25 cellular contexts compared by ENCODE assay signal in the genomic region with DNA sequence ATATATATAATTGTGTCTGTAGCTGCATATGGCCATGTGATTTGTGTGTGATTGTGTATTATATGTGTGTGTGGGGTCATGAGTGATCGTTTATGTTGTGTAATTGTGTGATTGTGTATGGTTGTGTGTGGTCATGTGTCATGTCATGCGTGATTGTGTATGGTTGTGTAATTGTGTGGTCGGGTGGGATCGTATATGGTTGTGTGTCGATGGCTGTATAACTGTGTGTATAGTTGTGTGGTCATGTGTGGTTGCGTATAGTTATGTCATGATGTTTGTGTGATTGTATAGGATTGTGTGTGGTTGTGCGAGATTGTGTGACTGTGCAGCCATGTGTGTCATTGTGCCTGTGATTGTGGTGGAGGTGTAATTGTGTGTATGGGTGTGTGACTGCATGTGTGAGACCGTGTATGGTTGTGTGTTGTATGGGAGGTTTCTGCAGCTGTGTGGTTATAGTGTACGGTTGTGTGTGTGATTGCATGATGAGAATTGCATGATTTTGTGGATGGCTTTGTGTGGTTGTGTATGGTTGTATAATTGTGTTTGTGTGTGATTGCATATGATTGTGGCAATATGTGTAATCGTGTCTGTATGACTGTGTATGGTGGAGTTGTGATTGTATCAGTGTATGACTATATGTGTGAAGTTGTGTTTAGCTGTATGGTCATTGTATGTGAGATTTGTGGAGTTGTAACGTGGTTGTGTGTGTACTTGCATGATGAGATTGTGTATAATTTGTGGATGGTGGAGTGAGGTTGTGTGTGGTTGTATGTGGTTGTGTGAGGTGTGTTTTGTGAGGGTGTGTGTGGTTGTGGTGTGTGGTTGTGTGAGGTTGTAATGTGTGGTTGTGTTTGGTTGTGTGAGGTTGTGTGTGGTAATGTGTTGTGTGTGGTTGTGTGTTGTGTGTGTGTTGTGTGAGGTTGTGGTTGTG. TPM values are rescaled to one million over a fixed set of nuclear protein-coding genes. Genes with fewer than 3 reads are reported as not detected.
DNase-seq lines count a peak whose midpoint lies in the region; ATAC-seq, FAIRE-seq and TF ChIP-seq lines count a peak whose summit lies in the region.
"Had no signal": no experiment of that assay in that cellular context is flagged by ENCODE, and none has a peak within 500 bp of the region (broad histone marks: within the 10 kb centered on the region; RNA-seq: fewer than 3 reads in every experiment).

No MANE protein-coding gene starts in this region.

- no peak overlapping the region for H2BK120ac ChIP-seq in H1 (replicated peaks; ENCODE audit: low read depth, low read length)

- H3K4me3 ChIP-seq in HepG2 (replicated peaks in 1 of 3; ENCODE audit: insufficient read depth in 1 of 3, low read depth in 2 of 3, low read length in 3 of 3) (no peak overlapping the region), right lobe of liver (no peak overlapping the region), H1 (ENCODE audit: extremely low read depth in 1 of 4, insufficient read depth in 2 of 4, low read depth in 3 of 4, low read length in 4 of 4) (no peak overlapping the region; a peak in 1 of 8 replicates)
- H3K4me3 ChIP-seq: SK-N-MC had no signal

- POLR2A ChIA-PET in HepG2 (lab: Yijun Ruan, JAX) (no interaction called here), H1 (lab: Charles Lee; ENCODE audit: partially characterized antibody) (interaction anchor here (1.0 to 1.2 kb wide), 2 partner anchors 24 to 54 kb away, joined by 3 read pairs; no protein-coding TSS in a partner anchor)

- TF ChIP-seq CTCF in HepG2 (CRISPR knock-in tag; IDR thresholded peaks at IDR 0.05) (no peak), right lobe of liver (IDR thresholded peaks at IDR 0.05) (no peak), H1 (IDR thresholded peaks at IDR 0.05; ENCODE audit: control extremely low read depth in 1 of 3, insufficient read depth in 1 of 3, low read depth in 1 of 3, low read length in 3 of 3) (no peak)

- peaks cover 8 to 48% of the 10 kb centered on the region in 2 experiments for H3K27me3 ChIP-seq in HepG2 (ENCODE audit: control insufficient read depth in 1 of 2, insufficient read depth in 2 of 2, low read length in 2 of 2)
- H3K27me3 ChIP-seq in right lobe of liver, result no peaks in the 10 kb centered on the region
- H3K27me3 ChIP-seq in H1 (replicated peaks in 1 of 4; ENCODE audit: control insufficient read depth in 3 of 4, extremely low read depth in 1 of 4, insufficient read depth in 3 of 4, low read length in 3 of 4), result peaks cover 0 to 8% (median 3%) of the 10 kb centered on the region in 4 experiments; a peak in 5 of 7 replicates

- no peak overlapping the region for H3K4me2 ChIP-seq in HepG2 (ENCODE audit: low read depth, low read length)
- H3K4me2 ChIP-seq in H1 (ENCODE audit: insufficient read depth in 1 of 2, low read depth in 2 of 2, low read length in 2 of 2), result no peak overlapping the region; a peak in 1 of 4 replicates

- intact Hi-C loops in HepG2 (cut with micrococcal nuclease; ENCODE audit: unreplicated experiment), result no loop called here
- intact Hi-C loops in right lobe of liver (cut with DNase I), result no loop called here

- H3K36me3 ChIP-seq in HepG2 (replicated peaks in 1 of 2; ENCODE audit: control insufficient read depth in 1 of 2, insufficient read depth in 2 of 2, low read length in 2 of 2) (no peaks in the 10 kb centered on the region), right lobe of liver (no peaks in the 10 kb centered on the region), H1 (ENCODE audit: control insufficient read depth in 2 of 4, insufficient read depth in 4 of 4, low read length in 3 of 4) (no peaks in the 10 kb centered on the region)

- H3K14ac ChIP-seq in H1 (ENCODE audit: insufficient read length), result no peak overlapping the region

- BruUV-seq in HepG2 (replicated peaks; lab: Mats Ljungman, UMichigan), result no TSS peak

- H3K9ac ChIP-seq in HepG2 (ENCODE audit: insufficient read depth, low read depth, low read length) (no peak overlapping the region), H1 (replicated peaks in 1 of 4; ENCODE audit: extremely low read depth in 1 of 4, low read depth in 3 of 4, low read length in 3 of 4) (peak overlapping the region in 1 of 4 experiments; percentile 32; a peak in 1 of 7 replicates)

- no peak for TF ChIP-seq EP300 in HepG2 (IDR thresholded peaks at IDR 0.05; ENCODE audit: low read depth in 2 of 2, low read length in 2 of 2)
- no peak for TF ChIP-seq EP300 in HepG2 (CRISPR knock-in tag; IDR thresholded peaks at IDR 0.05; ENCODE audit: borderline replicate concordance)
- no peak for TF ChIP-seq EP300 in H1 (IDR thresholded peaks at IDR 0.05; ENCODE audit: borderline replicate concordance in 1 of 2, low read depth in 2 of 2, low read length in 2 of 2)

- H4K8ac ChIP-seq in H1 (ENCODE audit: extremely low read depth, insufficient read depth, low read length), result no peak overlapping the region

- H3K4me1 ChIP-seq in HepG2 (ENCODE audit: insufficient read depth, low read length), result no peaks in the 10 kb centered on the region
- no peaks in the 10 kb centered on the region for H3K4me1 ChIP-seq in right lobe of liver
- H3K4me1 ChIP-seq in H1 (replicated peaks in 1 of 4; ENCODE audit: control insufficient read depth in 3 of 4, insufficient read depth in 4 of 4, low read length in 3 of 4), result peaks cover 0 to 4% (median 0%) of the 10 kb centered on the region in 4 experiments; a peak in 1 of 7 replicates

- no peak overlapping the region for H2AFZ ChIP-seq in HepG2 (ENCODE audit: low read length)
- no peak overlapping the region for H2AFZ ChIP-seq in H1 (ENCODE audit: low read length)

- H2BK20ac ChIP-seq in H1 (ENCODE audit: low read length), result peak overlapping the region; percentile 73; the same call in 1 of the 2 replicates

- 66% methylated on average over 11 of the region's 11 CpGs for WGBS in HepG2 (ENCODE audit: low lambda C conversion rate)
- 79% methylated on average over 11 of the region's 11 CpGs for WGBS in right lobe of liver (ENCODE audit: insufficient coverage, low coverage, low lambda C conversion rate, missing lambda C conversion rate)
- 91 to 100% methylated on average over 2 to 11 of the region's 11 CpGs for WGBS in H1 (ENCODE audit: extremely low coverage in 1 of 2, insufficient coverage in 1 of 2, insufficient read length in 1 of 2, insufficient replicate concordance in 2 of 2, low coverage in 1 of 2, low lambda C conversion rate in 2 of 2, missing lambda C conversion rate in 1 of 2), 2 experiments

- TF ChIP-seq RAD21 in HepG2 (CRISPR knock-in tag; IDR thresholded peaks at IDR 0.05) (no peak), H1 (IDR thresholded peaks at IDR 0.05 in 1 of 2, conservative IDR thresholded peaks at IDR 0.05 in 1 of 2; ENCODE audit: low read depth in 2 of 2, low read length in 2 of 2) (no peak)

- no peaks in the 10 kb centered on the region for H3K79me1 ChIP-seq in H1 (ENCODE audit: low read depth, low read length)

- H2AK5ac ChIP-seq in H1 (ENCODE audit: low read depth, low read length), result peak overlapping the region; percentile 91

- TF ChIP-seq POLR2A in HepG2 (IDR thresholded peaks at IDR 0.05; ENCODE audit: insufficient read depth in 1 of 2, low read depth in 2 of 2, low read length in 2 of 2) (no peak), right lobe of liver (IDR thresholded peaks at IDR 0.05) (no peak), H1 (IDR thresholded peaks at IDR 0.05; ENCODE audit: control extremely low read depth in 1 of 2, low read depth in 2 of 2, low read length in 2 of 2) (no peak)

- H3K4ac ChIP-seq in H1 (replicated peaks; ENCODE audit: insufficient read length, low read depth, low read length), result peak overlapping the region; percentile 12

- H2BK5ac ChIP-seq in H1 (ENCODE audit: low read depth, low read length), result no peak overlapping the region

- H3K56ac ChIP-seq in H1 (replicated peaks; ENCODE audit: insufficient read length, low read depth, low read length), result peak overlapping the region; percentile 95

- H3K9me3 ChIP-seq in HepG2 (ENCODE audit: low read length) (no peaks in the 10 kb centered on the region), right lobe of liver (no peaks in the 10 kb centered on the region), H1 (ENCODE audit: insufficient read depth in 2 of 2, low read depth in 1 of 2, low read length in 1 of 2) (no peaks in the 10 kb centered on the region)

- 0 out of 2 replicates have a peak overlapping the region, but pooled peaks have one; percentile 41 for H2BK12ac ChIP-seq in H1 (ENCODE audit: low read depth, low read length)

- H3K27ac ChIP-seq in HepG2 (ENCODE audit: extremely low read length, insufficient read depth, low read length), result no peak overlapping the region
- H3K27ac ChIP-seq in right lobe of liver, result no peak overlapping the region
- H3K27ac ChIP-seq in H1 (ENCODE audit: low read depth, low read length), result no peak overlapping the region
- H3K27ac ChIP-seq: 22Rv1, RWPE1, SK-N-MC had no signal

- in situ Hi-C loops in HepG2 (cut with HindIII; ENCODE audit: extremely low pct_ligation_motif_present, low pct_unique_long_range_greater_than_20kb), result no loop called here

- H4K5ac ChIP-seq in H1 (ENCODE audit: insufficient read length, low read depth, low read length), result no peak overlapping the region

- no peaks in the 10 kb centered on the region for H3K79me2 ChIP-seq in HepG2 (ENCODE audit: insufficient read depth, low read length)
- H3K79me2 ChIP-seq in H1 (ENCODE audit: control insufficient read depth in 1 of 2, insufficient read depth in 2 of 2, low read length in 2 of 2), result no peaks in the 10 kb centered on the region

- H4K20me1 ChIP-seq in HepG2 (ENCODE audit: insufficient read depth, low read length) (no peaks in the 10 kb centered on the region; the same call in 1 of the 2 replicates), H1 (replicated peaks in 1 of 2; ENCODE audit: control insufficient read depth in 1 of 2, insufficient read depth in 2 of 2, low read length in 2 of 2) (peaks cover 0 to 7% of the 10 kb centered on the region in 2 experiments)

- H3K23me2 ChIP-seq in H1 (ENCODE audit: low read depth, low read length), result peaks cover 21% of the 10 kb centered on the region

- no peak overlapping the region for H3K23ac ChIP-seq in H1 (ENCODE audit: insufficient read length)

- DNase-seq in HepG2 (ENCODE audit: low spot score) (no peak), right lobe of liver (no peak), H1 (ENCODE audit: low read depth in 1 of 2, low spot score in 2 of 2) (no peak), urothelium cell line (ENCODE audit: low spot score) (no peak)
- DNase-seq in activated CD4-positive, alpha-beta T cell treated with anti-CD3 and anti-CD28 coated beads, Interleukin-2, amount 50 U/mL, for 4 hours, result no peak
- DNase-seq: ACHN; C1 segment of cervical spinal cord; Calu3; CD8-positive, alpha-beta memory T cell; HFFc6; KG1; NCI-H1092; NCI-H1436; NCI-H1930; NCI-H226; NCI-H510A treated with DMSO at 0.1 percent for 48 hours; NCI-H748 treated with DMSO at 0.1 percent for 48 hours; SHP77 treated with DMSO at 0.1 percent for 48 hours had no signal

- no peak overlapping the region for H3K18ac ChIP-seq in H1 (ENCODE audit: extremely low read depth, low read length)

- no peak for ATAC-seq in HepG2
- ATAC-seq in right lobe of liver, result no peak
- ATAC-seq in HG03571 (IDR thresholded peaks at IDR 0.05; ENCODE audit: unreplicated experiment), result no peak

- no peak overlapping the region for H4K91ac ChIP-seq in H1 (replicated peaks; ENCODE audit: insufficient read length, low read length)

- peak overlapping the region; percentile 83; the same call in 1 of the 2 replicates for H2BK15ac ChIP-seq in H1 (ENCODE audit: low read length)

- CTCF ChIA-PET in HepG2 (lab: Yijun Ruan, JAX; ENCODE audit: low intra/inter-chr PET ratio, low total read pairs) (no interaction called here), H1 (lab: Charles Lee; ENCODE audit: partially characterized antibody) (interaction anchor here (0.9 to 1.8 kb wide), 4 partner anchors 30 to 71 kb away, joined by 3 to 4 read pairs (median 3); no protein-coding TSS in a partner anchor)

- FAIRE-seq in HepG2 (lab: Jason Lieb, UNC) (no peak), H1 (lab: Jason Lieb, UNC) (peak; percentile 28), urothelium cell line (lab: Jason Lieb, UNC) (peak; percentile 53)
- FAIRE-seq: G401.6, H54 had no signal

RNA-seq across cellular contexts. Expression of gene TMPRSS9, which starts 2.2 kb away (rescaled TPM):
- total RNA-seq in HepG2 (2016; rRNA removed; fragmentation: Illumina TruSeq; extraction: Trizol) (1.4 and 2.5 TPM in 2 replicates), right lobe of liver (1 to 10 TPM in 3 of 6 experiments, under 1 TPM in 3; 0.12 to 6.7 (median 2.9) TPM)
- 0.62 and 1.7 TPM in 2 replicates for total RNA-seq in HepG2 (2016; cell fraction: cytosol; rRNA removed; fragmentation: Illumina TruSeq; extraction: Trizol; ENCODE audit: low read depth)
- total RNA-seq in HepG2 (2016; cell fraction: insoluble cytoplasmic fraction; rRNA removed; fragmentation: Illumina TruSeq; extraction: Trizol), result 1.4 and 2.0 TPM in 2 replicates
- 0.99 and 1.0 TPM in 2 replicates for total RNA-seq in HepG2 (2016; cell fraction: membrane; rRNA removed; fragmentation: Illumina TruSeq; extraction: Trizol)
- 0.81 and 3.7 TPM in 2 replicates for total RNA-seq in HepG2 (2016; cell fraction: nucleus; rRNA removed; fragmentation: Illumina TruSeq; extraction: Trizol)
- polyA plus RNA-seq in HepG2 (2011; rRNA removed) (5.2 and 11.1 TPM in 2 replicates), H1 (2011; rRNA removed) (0.15 and 0.33 TPM in 2 replicates)
- polyA plus RNA-seq in HepG2 (2011; cell fraction: cytosol; rRNA removed), result 2.1 and 2.3 TPM in 2 replicates
- 54.9 and 71.6 TPM in 2 replicates for polyA plus RNA-seq in HepG2 (2011; cell fraction: nucleus; rRNA removed)
- polyA plus RNA-seq in HepG2 (2012), result 5.1 and 14.1 TPM in 2 replicates
- 0.45 and 0.55 TPM in 2 replicates for polyA plus RNA-seq in HepG2 (2016; cell fraction: cytosol; fragmentation: Illumina TruSeq; extraction: Trizol; ENCODE audit: low read depth)
- 1.1 and 1.2 TPM in 2 replicates for polyA plus RNA-seq in HepG2 (2016; cell fraction: insoluble cytoplasmic fraction; fragmentation: Illumina TruSeq; extraction: Trizol; ENCODE audit: low read depth)
- 0.57 and 0.72 TPM in 2 replicates for polyA plus RNA-seq in HepG2 (2016; cell fraction: membrane; fragmentation: Illumina TruSeq; extraction: Trizol; ENCODE audit: low read depth)
- polyA plus RNA-seq in HepG2 (2016; cell fraction: nucleus; fragmentation: Illumina TruSeq; extraction: Trizol; ENCODE audit: insufficient read depth, low read depth), result 3.4 and 5.2 TPM in 2 replicates
- polyA minus RNA-seq in HepG2 (2011; rRNA and poly(A)+ RNA removed; ENCODE audit: low replicate concordance), result 4.8 TPM in 1 of 2 replicates, not detected in the other
- 1.7 and 2.6 TPM in 2 replicates for polyA minus RNA-seq in HepG2 (2011; cell fraction: cytosol; rRNA and poly(A)+ RNA removed)
- polyA minus RNA-seq in HepG2 (2011; cell fraction: nucleus; rRNA and poly(A)+ RNA removed), result 10.8 and 12.4 TPM in 2 replicates
- total RNA-seq in H1 (2021; fragmentation: NEBNext Ultra II Directional; extraction: Animal tissue kit (Norgen Biotek cat#: 25700)), result 0.19 and 0.33 TPM in 2 replicates
- polyA plus RNA-seq in H1 (2011; cell fraction: cytosol; rRNA removed), result 0.44 TPM
- polyA plus RNA-seq in H1 (2011; cell fraction: nucleus; rRNA removed), result 3.6 TPM
- polyA plus RNA-seq in H1 (2012, experiment 1 of 2), result 0.46 to 0.84 TPM (median 0.66 TPM) in 4 replicates
- 0.12 TPM for polyA plus RNA-seq in H1 (2012, experiment 2 of 2)
- polyA plus RNA-seq in H1 (2013, experiment 1 of 2), result 0.08 TPM
- 0.09 TPM for polyA plus RNA-seq in H1 (2013, experiment 2 of 2)
- 0.10 and 0.32 TPM in 2 replicates for polyA minus RNA-seq in H1 (2011; rRNA and poly(A)+ RNA removed)
- 0.37 TPM for polyA minus RNA-seq in H1 (2011; cell fraction: cytosol; rRNA and poly(A)+ RNA removed)
- 1.1 TPM for polyA minus RNA-seq in H1 (2011; cell fraction: nucleus; rRNA and poly(A)+ RNA removed)
- total RNA-seq: Calu3; CD8-positive, alpha-beta memory T cell; Daoy; HFFc6 had no signal
- polyA plus RNA-seq: CD8-positive, alpha-beta memory T cell had no signal

RNA-seq across cellular contexts. Expression of gene SPPL2B, which starts 33.8 kb away (rescaled TPM):
- total RNA-seq in HepG2 (2016; rRNA removed; fragmentation: Illumina TruSeq; extraction: Trizol), result 3.4 and 15.2 TPM in 2 replicates
- 6.9 and 7.1 TPM in 2 replicates for total RNA-seq in HepG2 (2016; cell fraction: cytosol; rRNA removed; fragmentation: Illumina TruSeq; extraction: Trizol; ENCODE audit: low read depth)
- 2.9 and 18.4 TPM in 2 replicates for total RNA-seq in HepG2 (2016; cell fraction: insoluble cytoplasmic fraction; rRNA removed; fragmentation: Illumina TruSeq; extraction: Trizol)
- total RNA-seq in HepG2 (2016; cell fraction: membrane; rRNA removed; fragmentation: Illumina TruSeq; extraction: Trizol), result 7.4 and 8.6 TPM in 2 replicates
- total RNA-seq in HepG2 (2016; cell fraction: nucleus; rRNA removed; fragmentation: Illumina TruSeq; extraction: Trizol), result 23.4 and 26.4 TPM in 2 replicates
- 14.9 and 20.5 TPM in 2 replicates for polyA plus RNA-seq in HepG2 (2011; rRNA removed)
- polyA plus RNA-seq in HepG2 (2011; cell fraction: cytosol; rRNA removed), result 6.0 and 9.1 TPM in 2 replicates
- 268 and 341 TPM in 2 replicates for polyA plus RNA-seq in HepG2 (2011; cell fraction: nucleus; rRNA removed)
- polyA plus RNA-seq in HepG2 (2012), result 23.1 and 25.3 TPM in 2 replicates
- polyA plus RNA-seq in HepG2 (2016; cell fraction: cytosol; fragmentation: Illumina TruSeq; extraction: Trizol; ENCODE audit: low read depth), result 1.2 and 1.3 TPM in 2 replicates
- 3.0 and 4.0 TPM in 2 replicates for polyA plus RNA-seq in HepG2 (2016; cell fraction: insoluble cytoplasmic fraction; fragmentation: Illumina TruSeq; extraction: Trizol; ENCODE audit: low read depth)
- 2.8 and 3.3 TPM in 2 replicates for polyA plus RNA-seq in HepG2 (2016; cell fraction: membrane; fragmentation: Illumina TruSeq; extraction: Trizol; ENCODE audit: low read depth)
- 101 and 111 TPM in 2 replicates for polyA plus RNA-seq in HepG2 (2016; cell fraction: nucleus; fragmentation: Illumina TruSeq; extraction: Trizol; ENCODE audit: insufficient read depth, low read depth)
- 14.4 and 27.8 TPM in 2 replicates for polyA minus RNA-seq in HepG2 (2011; rRNA and poly(A)+ RNA removed; ENCODE audit: low replicate concordance)
- polyA minus RNA-seq in HepG2 (2011; cell fraction: cytosol; rRNA and poly(A)+ RNA removed), result 5.8 and 11.0 TPM in 2 replicates
- polyA minus RNA-seq in HepG2 (2011; cell fraction: nucleus; rRNA and poly(A)+ RNA removed), result 17.9 and 24.7 TPM in 2 replicates
- 10 to 100 TPM; 11.8 to 39.8 (median 26.5) TPM for total RNA-seq in right lobe of liver
- total RNA-seq in H1 (2021; fragmentation: NEBNext Ultra II Directional; extraction: Animal tissue kit (Norgen Biotek cat#: 25700)), result 52.6 and 55.7 TPM in 2 replicates
- 34.8 and 83.1 TPM in 2 replicates for polyA plus RNA-seq in H1 (2011; rRNA removed)
- polyA plus RNA-seq in H1 (2011; cell fraction: cytosol; rRNA removed), result 61.8 TPM
- polyA plus RNA-seq in H1 (2011; cell fraction: nucleus; rRNA removed), result 378 TPM
- polyA plus RNA-seq in H1 (2012, experiment 1 of 2), result 36.1 to 78.9 TPM (median 69.1 TPM) in 4 replicates
- 44.7 TPM for polyA plus RNA-seq in H1 (2012, experiment 2 of 2)
- polyA plus RNA-seq in H1 (2013, experiment 1 of 2), result 40.7 TPM
- polyA plus RNA-seq in H1 (2013, experiment 2 of 2), result 37.4 TPM
- polyA minus RNA-seq in H1 (2011; rRNA and poly(A)+ RNA removed), result 16.2 and 16.8 TPM in 2 replicates
- polyA minus RNA-seq in H1 (2011; cell fraction: cytosol; rRNA and poly(A)+ RNA removed), result 33.4 TPM
- 47.4 TPM for polyA minus RNA-seq in H1 (2011; cell fraction: nucleus; rRNA and poly(A)+ RNA removed)

RNA-seq across cellular contexts. Expression of gene LSM7, which starts 33.9 kb away (rescaled TPM):
- total RNA-seq in HepG2 (2016; rRNA removed; fragmentation: Illumina TruSeq; extraction: Trizol), result 140 and 152 TPM in 2 replicates
- total RNA-seq in HepG2 (2016; cell fraction: cytosol; rRNA removed; fragmentation: Illumina TruSeq; extraction: Trizol; ENCODE audit: low read depth), result 44.1 and 45.1 TPM in 2 replicates
- 149 and 168 TPM in 2 replicates for total RNA-seq in HepG2 (2016; cell fraction: insoluble cytoplasmic fraction; rRNA removed; fragmentation: Illumina TruSeq; extraction: Trizol)
- total RNA-seq in HepG2 (2016; cell fraction: membrane; rRNA removed; fragmentation: Illumina TruSeq; extraction: Trizol), result 74.4 and 75.3 TPM in 2 replicates
- total RNA-seq in HepG2 (2016; cell fraction: nucleus; rRNA removed; fragmentation: Illumina TruSeq; extraction: Trizol), result 48.6 and 65.2 TPM in 2 replicates
- polyA plus RNA-seq in HepG2 (2011; rRNA removed), result 197 and 205 TPM in 2 replicates
- polyA plus RNA-seq in HepG2 (2011; cell fraction: cytosol; rRNA removed), result 474 and 745 TPM in 2 replicates
- polyA plus RNA-seq in HepG2 (2011; cell fraction: nucleus; rRNA removed), result 183 and 205 TPM in 2 replicates
- 107 and 132 TPM in 2 replicates for polyA plus RNA-seq in HepG2 (2012)
- 60.8 and 62.0 TPM in 2 replicates for polyA plus RNA-seq in HepG2 (2016; cell fraction: cytosol; fragmentation: Illumina TruSeq; extraction: Trizol; ENCODE audit: low read depth)
- polyA plus RNA-seq in HepG2 (2016; cell fraction: insoluble cytoplasmic fraction; fragmentation: Illumina TruSeq; extraction: Trizol; ENCODE audit: low read depth), result 210 and 243 TPM in 2 replicates
- polyA plus RNA-seq in HepG2 (2016; cell fraction: membrane; fragmentation: Illumina TruSeq; extraction: Trizol; ENCODE audit: low read depth), result 91.7 and 96.1 TPM in 2 replicates
- polyA plus RNA-seq in HepG2 (2016; cell fraction: nucleus; fragmentation: Illumina TruSeq; extraction: Trizol; ENCODE audit: insufficient read depth, low read depth), result 132 and 138 TPM in 2 replicates
- polyA minus RNA-seq in HepG2 (2011; rRNA and poly(A)+ RNA removed; ENCODE audit: low replicate concordance), result 42.2 and 52.7 TPM in 2 replicates
- 19.9 and 26.7 TPM in 2 replicates for polyA minus RNA-seq in HepG2 (2011; cell fraction: cytosol; rRNA and poly(A)+ RNA removed)
- polyA minus RNA-seq in HepG2 (2011; cell fraction: nucleus; rRNA and poly(A)+ RNA removed), result 24.1 and 27.4 TPM in 2 replicates
- 10 to 100 TPM; 22.4 to 64.2 (median 28.2) TPM for total RNA-seq in right lobe of liver
- 228 and 238 TPM in 2 replicates for total RNA-seq in H1 (2021; fragmentation: NEBNext Ultra II Directional; extraction: Animal tissue kit (Norgen Biotek cat#: 25700))
- 1,335 and 1,623 TPM in 2 replicates for polyA plus RNA-seq in H1 (2011; rRNA removed)
- 1,271 TPM for polyA plus RNA-seq in H1 (2011; cell fraction: cytosol; rRNA removed)
- 377 TPM for polyA plus RNA-seq in H1 (2011; cell fraction: nucleus; rRNA removed)
- 395 to 466 TPM (median 428 TPM) in 4 replicates for polyA plus RNA-seq in H1 (2012, experiment 1 of 2)
- polyA plus RNA-seq in H1 (2012, experiment 2 of 2), result 735 TPM
- 408 TPM for polyA plus RNA-seq in H1 (2013, experiment 1 of 2)
- 417 TPM for polyA plus RNA-seq in H1 (2013, experiment 2 of 2)
- 20.1 and 23.2 TPM in 2 replicates for polyA minus RNA-seq in H1 (2011; rRNA and poly(A)+ RNA removed)
- polyA minus RNA-seq in H1 (2011; cell fraction: cytosol; rRNA and poly(A)+ RNA removed), result 67.1 TPM
- 79.0 TPM for polyA minus RNA-seq in H1 (2011; cell fraction: nucleus; rRNA and poly(A)+ RNA removed)

RNA-seq across cellular contexts. Expression of gene LINGO3, which starts 54.4 kb away (rescaled TPM):
- not detected in 2 replicates for total RNA-seq in HepG2 (2016; rRNA removed; fragmentation: Illumina TruSeq; extraction: Trizol)
- not detected in 2 replicates for total RNA-seq in HepG2 (2016; cell fraction: cytosol; rRNA removed; fragmentation: Illumina TruSeq; extraction: Trizol; ENCODE audit: low read depth)
- total RNA-seq in HepG2 (2016; cell fraction: insoluble cytoplasmic fraction; rRNA removed; fragmentation: Illumina TruSeq; extraction: Trizol), result not detected in 2 replicates
- not detected in 2 replicates for total RNA-seq in HepG2 (2016; cell fraction: membrane; rRNA removed; fragmentation: Illumina TruSeq; extraction: Trizol)
- not detected in 2 replicates for total RNA-seq in HepG2 (2016; cell fraction: nucleus; rRNA removed; fragmentation: Illumina TruSeq; extraction: Trizol)
- polyA plus RNA-seq in HepG2 (2011; rRNA removed), result not detected in 2 replicates
- not detected in 2 replicates for polyA plus RNA-seq in HepG2 (2011; cell fraction: cytosol; rRNA removed)
- polyA plus RNA-seq in HepG2 (2011; cell fraction: nucleus; rRNA removed), result not detected in 2 replicates
- not detected in 2 replicates for polyA plus RNA-seq in HepG2 (2012)
- not detected in 2 replicates for polyA plus RNA-seq in HepG2 (2016; cell fraction: cytosol; fragmentation: Illumina TruSeq; extraction: Trizol; ENCODE audit: low read depth)
- not detected in 2 replicates for polyA plus RNA-seq in HepG2 (2016; cell fraction: insoluble cytoplasmic fraction; fragmentation: Illumina TruSeq; extraction: Trizol; ENCODE audit: low read depth)
- not detected in 2 replicates for polyA plus RNA-seq in HepG2 (2016; cell fraction: membrane; fragmentation: Illumina TruSeq; extraction: Trizol; ENCODE audit: low read depth)
- polyA plus RNA-seq in HepG2 (2016; cell fraction: nucleus; fragmentation: Illumina TruSeq; extraction: Trizol; ENCODE audit: insufficient read depth, low read depth), result not detected in 2 replicates
- polyA minus RNA-seq in HepG2 (2011; rRNA and poly(A)+ RNA removed; ENCODE audit: low replicate concordance), result not detected in 2 replicates
- polyA minus RNA-seq in HepG2 (2011; cell fraction: cytosol; rRNA and poly(A)+ RNA removed), result not detected in 2 replicates
- polyA minus RNA-seq in HepG2 (2011; cell fraction: nucleus; rRNA and poly(A)+ RNA removed), result not detected in 2 replicates
- not detected for total RNA-seq in right lobe of liver
- total RNA-seq in H1 (2021; fragmentation: NEBNext Ultra II Directional; extraction: Animal tissue kit (Norgen Biotek cat#: 25700)), result 0.13 TPM in 1 of 2 replicates, not detected in the other
- 0.59 and 0.93 TPM in 2 replicates for polyA plus RNA-seq in H1 (2011; rRNA removed)
- 0.62 TPM for polyA plus RNA-seq in H1 (2011; cell fraction: cytosol; rRNA removed)
- polyA plus RNA-seq in H1 (2011; cell fraction: nucleus; rRNA removed), result 0.64 TPM
- 0.25 to 0.36 TPM (median 0.27 TPM) in 3 of 4 replicates, not detected in the other for polyA plus RNA-seq in H1 (2012, experiment 1 of 2)
- polyA plus RNA-seq in H1 (2012, experiment 2 of 2), result 0.16 TPM
- polyA plus RNA-seq in H1 (2013, experiment 1 of 2), result 0.26 TPM
- 0.35 TPM for polyA plus RNA-seq in H1 (2013, experiment 2 of 2)
- polyA minus RNA-seq in H1 (2011; rRNA and poly(A)+ RNA removed), result 0.13 TPM in 1 of 2 replicates, not detected in the other
- polyA minus RNA-seq in H1 (2011; cell fraction: cytosol; rRNA and poly(A)+ RNA removed), result not detected
- polyA minus RNA-seq in H1 (2011; cell fraction: nucleus; rRNA and poly(A)+ RNA removed), result 0.60 TPM
- total RNA-seq: Calu3, HFFc6 had no signal

Comparison
In these comparisons a context has a peak if more than half of its experiments do, and no peak if none do; other contexts are left out.
1. Of the 41 proteins assayed by ChIP-seq in both HepG2 and H1: peak only in HepG2: none; only in H1: HDAC6; in both: none; in neither: 39; mixed calls (peak in some experiments, not most) for 1.